Comparison of ENCODE assay signal across 22 cellular contexts in the genomic region with DNA sequence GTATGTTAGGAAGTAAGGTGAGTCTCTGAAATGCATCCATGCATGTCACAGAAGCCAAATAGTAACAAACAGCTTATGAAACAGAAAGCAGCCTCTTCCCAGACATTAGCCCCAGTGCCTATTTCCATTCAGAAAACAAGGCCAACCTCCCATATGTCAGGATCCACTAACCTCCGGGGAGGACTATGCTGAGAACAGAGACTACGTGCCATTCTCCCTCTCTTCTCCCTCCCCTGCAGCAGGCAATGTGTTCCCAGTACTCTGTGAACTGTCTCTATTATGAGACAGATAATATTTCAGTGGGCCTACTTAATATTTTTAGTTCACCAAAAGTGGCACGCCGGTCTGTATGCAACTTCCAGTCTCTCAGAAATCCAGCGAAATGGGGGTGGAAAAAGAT. TPM values are rescaled to one million over a fixed set of nuclear protein-coding genes. Genes with fewer than 3 reads are reported as not detected.
DNase-seq lines count a peak whose midpoint lies in the region; ATAC-seq and TF ChIP-seq lines count a peak whose summit lies in the region.
"Had no signal": no experiment of that assay in that cellular context is flagged by ENCODE, and none has a peak within 500 bp of the region (broad histone marks: within the 10 kb centered on the region; RNA-seq: fewer than 3 reads in every experiment).

No MANE protein-coding gene starts in this region.

- H3K4me3 ChIP-seq in right cardiac atrium (ENCODE audit: low read length) = no peak overlapping the region
- H3K4me3 ChIP-seq in sigmoid colon = no peak overlapping the region
- H3K4me3 ChIP-seq: lung had no signal

- peaks cover 18% of the 10 kb centered on the region for H3K36me3 Mint-ChIP-seq in brain
- H3K36me3 Mint-ChIP-seq: activated CD8-positive, alpha-beta memory T cell treated with anti-CD3 and anti-CD28 coated beads, Interleukin-2, amount 10 ng/mL, durations not matched to agents 7 days and 5 days had no signal

- H3K27me3 Mint-ChIP-seq in brain = no peaks in the 10 kb centered on the region
- H3K27me3 Mint-ChIP-seq: activated CD4-positive, alpha-beta T cell treated with anti-CD3 and anti-CD28 coated beads, Interleukin-2, amount 10 ng/mL, durations not matched to agents 24 days and 14 days; activated CD8-positive, alpha-beta memory T cell treated with anti-CD3 and anti-CD28 coated beads, Interleukin-2, amount 10 ng/mL, durations not matched to agents 7 days and 5 days; activated naive CD4-positive, alpha-beta T cell treated with anti-CD3 and anti-CD28 coated beads, Interleukin-2, amount 50 U/mL, for 24 hours; CD4-positive, CD25-positive, alpha-beta regulatory T cell had no signal

- TF ChIP-seq POLR2A in sigmoid colon (IDR thresholded peaks at IDR 0.05) = no peak

- no peaks in the 10 kb centered on the region for H3K36me3 ChIP-seq in sigmoid colon

- no peak for TF ChIP-seq CTCF in brain (conservative IDR thresholded peaks at IDR 0.05)
- no peak for TF ChIP-seq CTCF in sigmoid colon (IDR thresholded peaks at IDR 0.05)
- TF ChIP-seq CTCF in GM13976 (IDR thresholded peaks at IDR 0.05; ENCODE audit: borderline replicate concordance, control extremely low read depth, extremely low read depth, insufficient read depth, missing control alignments) = no peak

- ATAC-seq in right cardiac atrium = peak; percentile 69 to 94
- ATAC-seq in left colon = no peak
- ATAC-seq: activated CD8-positive, alpha-beta memory T cell treated with anti-CD3 and anti-CD28 coated beads, Interleukin-2, amount 10 ng/mL, durations not matched to agents 7 days and 5 days; Panc1; T-helper 17 cell had no signal

- WGBS in right cardiac atrium = 36% methylated on average over 5 of the region's 5 CpGs
- WGBS in sigmoid colon, 2 donors = 78 to 93% methylated on average over 5 of the region's 5 CpGs

- H3K4me3 Mint-ChIP-seq in brain = no peak overlapping the region
- H3K4me3 Mint-ChIP-seq: activated CD4-positive, alpha-beta T cell treated with anti-CD3 and anti-CD28 coated beads, Interleukin-2, amount 10 ng/mL, durations not matched to agents 24 days and 14 days; activated CD8-positive, alpha-beta memory T cell treated with anti-CD3 and anti-CD28 coated beads, Interleukin-2, amount 10 ng/mL, durations not matched to agents 7 days and 5 days; activated naive CD4-positive, alpha-beta T cell treated with anti-CD3 and anti-CD28 coated beads, Interleukin-2, amount 50 U/mL, for 24 hours; activated T-helper 1 cell treated with anti-CD3 and anti-CD28 coated beads, Interleukin-12 subunit alpha, Interleukin-12 subunit beta, Interleukin-2, Interleukin-4 antibody, amounts not matched to agents 30 ng/mL and 10 ng/mL and 1 ng/mL, durations not matched to agents 14 hours and 24 hours and 36 hours; CD4-positive, CD25-positive, alpha-beta regulatory T cell; T-helper 17 cell had no signal

- H3K4me1 ChIP-seq in right cardiac atrium (ENCODE audit: control insufficient read depth, insufficient read depth, low read length) (peaks cover 10% of the 10 kb centered on the region), sigmoid colon (peaks cover 0 to 13% (median 0%) of the 10 kb centered on the region in 4 donors)

- peak overlapping the region in 4 of 5 experiments; percentile 4 to 47 (median 11) for H3K27ac Mint-ChIP-seq in brain
- H3K27ac Mint-ChIP-seq: activated CD4-positive, alpha-beta T cell treated with anti-CD3 and anti-CD28 coated beads, Interleukin-2, amount 10 ng/mL, durations not matched to agents 24 days and 14 days; activated CD8-positive, alpha-beta memory T cell treated with anti-CD3 and anti-CD28 coated beads, Interleukin-2, amount 10 ng/mL, durations not matched to agents 7 days and 5 days; activated naive CD4-positive, alpha-beta T cell treated with anti-CD3 and anti-CD28 coated beads, Interleukin-2, amount 50 U/mL, for 24 hours; activated T-helper 1 cell treated with anti-CD3 and anti-CD28 coated beads, Interleukin-12 subunit alpha, Interleukin-12 subunit beta, Interleukin-2, Interleukin-4 antibody, amounts not matched to agents 30 ng/mL and 10 ng/mL and 1 ng/mL, durations not matched to agents 14 hours and 24 hours and 36 hours; CD4-positive, CD25-positive, alpha-beta regulatory T cell; T-helper 17 cell had no signal

- peaks cover 12% of the 10 kb centered on the region for H3K4me1 Mint-ChIP-seq in brain
- H3K4me1 Mint-ChIP-seq: activated CD4-positive, alpha-beta T cell treated with anti-CD3 and anti-CD28 coated beads, Interleukin-2, amount 10 ng/mL, durations not matched to agents 24 days and 14 days; activated naive CD4-positive, alpha-beta T cell treated with anti-CD3 and anti-CD28 coated beads, Interleukin-2, amount 50 U/mL, for 24 hours; CD4-positive, CD25-positive, alpha-beta regulatory T cell had no signal

- H3K9me3 ChIP-seq in right cardiac atrium (ENCODE audit: control insufficient read depth, low read length) (no peaks in the 10 kb centered on the region), sigmoid colon (peaks cover 0 to 2% (median 0%) of the 10 kb centered on the region in 4 donors)

- peak; percentile 65 for DNase-seq in DMS 273 (lab: John Stamatoyannopoulos, UW; ENCODE audit: unreplicated experiment)
- DNase-seq in right cardiac atrium = no peak
- DNase-seq in sigmoid colon = no peak
- DNase-seq in GM13976 (ENCODE audit: low spot score) = no peak
- DNase-seq in HuH-7 (ENCODE audit: low spot score) = no peak
- no peak for DNase-seq in left colon
- no peak for DNase-seq in NCI-H2029 (lab: John Stamatoyannopoulos, UW)
- DNase-seq: activated CD4-positive, alpha-beta T cell treated with anti-CD3 and anti-CD28 coated beads, Interleukin-2, amount 10 ng/mL, durations not matched to agents 24 days and 14 days; activated CD8-positive, alpha-beta memory T cell treated with anti-CD3 and anti-CD28 coated beads, Interleukin-2, amount 10 ng/mL, durations not matched to agents 7 days and 5 days; CD4-positive, CD25-positive, alpha-beta regulatory T cell; GDM1; KG1; NCI-H1930; NCI-H510A treated with DMSO at 0.1 percent for 48 hours; stimulated activated CD4-positive, alpha-beta T cell treated with anti-CD3 and anti-CD28 coated beads, Interleukin-15, amount 100 ng/mL, for 24 hours; T-helper 17 cell had no signal

- peak overlapping the region; percentile 97 for H3K27ac ChIP-seq in right cardiac atrium (ENCODE audit: low read length)
- peak overlapping the region in 3 of 4 donors; percentile 41 to 52 (median 52) for H3K27ac ChIP-seq in sigmoid colon

- intact Hi-C loops in right cardiac atrium (cut with DNase I) (no loop called here), sigmoid colon (cut with DNase I) (no loop called here), left colon (cut with DNase I, micrococcal nuclease) (no loop called here)

- H3K27me3 ChIP-seq in right cardiac atrium (ENCODE audit: control insufficient read depth, insufficient read depth) (no peaks in the 10 kb centered on the region), sigmoid colon (no peaks in the 10 kb centered on the region)

- no peak for TF ChIP-seq EP300 in sigmoid colon (IDR thresholded peaks at IDR 0.05)

- peaks cover 5 to 17% (median 12%) of the 10 kb centered on the region in 5 experiments for H3K9me3 Mint-ChIP-seq in brain
- H3K9me3 Mint-ChIP-seq: activated naive CD4-positive, alpha-beta T cell treated with anti-CD3 and anti-CD28 coated beads, Interleukin-2, amount 50 U/mL, for 24 hours had no signal

- in situ Hi-C loops in GM13976 (cut with MboI; ENCODE audit: low sequenced_read_pairs, unreplicated experiment) = no loop called here

RNA-seq across cellular contexts. Expression of gene VLDLR, which starts 41.9 kb away (rescaled TPM):
- polyA plus RNA-seq in brain (ENCODE audit: insufficient read depth, low read depth, low replicate concordance) = 11.8 TPM
- total RNA-seq in right cardiac atrium = 100 to 1,000 TPM in 3 of 4 donors, 10 to 100 TPM in 1; 82.5 to 147 (median 127) TPM
- polyA plus RNA-seq in right cardiac atrium = 38.6 TPM
- total RNA-seq in sigmoid colon = 10 to 100 TPM in 2 of 4 donors, 1 to 10 TPM in 2; 2.5 to 13.6 (median 7.4) TPM
- 1 to 10 TPM; 1.8 to 4.0 (median 2.3) TPM for polyA plus RNA-seq in sigmoid colon
- total RNA-seq in left colon = 10 to 100 TPM in 1 of 2 donors, 1 to 10 TPM in 1; 9.6 to 22.6 TPM
- total RNA-seq: CD4-positive, CD25-positive, alpha-beta regulatory T cell had no signal
- polyA plus RNA-seq: CD4-positive, CD25-positive, alpha-beta regulatory T cell had no signal

RNA-seq across cellular contexts. Expression of gene KCNV2, which starts 53.8 kb away (rescaled TPM):
- polyA plus RNA-seq in brain (ENCODE audit: insufficient read depth, low read depth, low replicate concordance) (not detected), right cardiac atrium (not detected), sigmoid colon (not detected)
- total RNA-seq in right cardiac atrium (not detected), sigmoid colon (not detected), left colon (not detected)
- total RNA-seq: activated CD4-positive, alpha-beta T cell treated with anti-CD3 and anti-CD28 coated beads, Interleukin-2, amount 10 ng/mL, durations not matched to agents 24 days and 14 days; activated CD8-positive, alpha-beta memory T cell treated with anti-CD3 and anti-CD28 coated beads, Interleukin-2, amount 10 ng/mL, durations not matched to agents 7 days and 5 days; activated T-helper 1 cell treated with anti-CD3 and anti-CD28 coated beads, Interleukin-12 subunit alpha, Interleukin-12 subunit beta, Interleukin-2, Interleukin-4 antibody, amounts not matched to agents 30 ng/mL and 10 ng/mL and 1 ng/mL, durations not matched to agents 14 hours and 24 hours and 36 hours; CD4-positive, CD25-positive, alpha-beta regulatory T cell; lung; SK-MEL-5; T-helper 17 cell had no signal
- polyA plus RNA-seq: CD4-positive, CD25-positive, alpha-beta regulatory T cell; lung had no signal
